Comparison of ENCODE assay signal across 1 cellular context in the genomic region with DNA sequence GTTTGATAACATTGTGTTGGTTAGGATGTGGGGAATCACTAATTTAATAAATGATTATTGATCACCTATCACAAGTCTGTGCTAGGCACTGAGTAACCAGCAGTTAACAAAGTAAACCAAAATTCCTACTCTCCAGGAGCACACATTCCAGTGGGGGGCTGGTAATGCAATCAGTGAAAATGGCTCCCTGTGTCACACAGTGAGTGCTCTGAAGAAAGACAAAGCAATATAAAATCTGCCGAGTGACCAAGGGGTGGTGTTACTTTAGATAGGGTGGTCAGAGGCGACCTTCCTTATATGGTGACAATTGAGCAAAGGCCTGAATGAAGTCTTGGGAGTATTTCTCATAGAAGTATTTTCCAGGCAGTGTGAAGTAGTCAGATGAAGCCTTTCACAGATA.
TF ChIP-seq lines count a peak whose summit lies in the region.

No MANE protein-coding gene starts in this region.

TF ChIP-seq in H1, 55 proteins besides CTCF, POLR2A, EP300 and RAD21:
- TF ChIP-seq SIN3A (conservative IDR thresholded peaks at IDR 0.05 in 1 of 2, IDR thresholded peaks at IDR 0.05 in 1 of 2; ENCODE audit: low read depth in 1 of 2, low read length in 2 of 2) (no peak), CEBPB (IDR thresholded peaks at IDR 0.05; ENCODE audit: low read depth, low read length) (peak; percentile 67; the same call in 1 of the 2 replicates), MAFK (IDR thresholded peaks at IDR 0.05; ENCODE audit: low read depth, low read length) (no peak), ASH2L (IDR thresholded peaks at IDR 0.05; ENCODE audit: low read length) (peak; percentile 75), TAF1 (IDR thresholded peaks at IDR 0.05; ENCODE audit: low read depth, low read length) (peak; percentile 50; the same call in 1 of the 2 replicates), TBP (IDR thresholded peaks at IDR 0.05; ENCODE audit: low read depth, low read length) (no peak), TEAD4 (IDR thresholded peaks at IDR 0.05; ENCODE audit: low read depth, low read length) (peak; percentile 97), NANOG (IDR thresholded peaks at IDR 0.05; ENCODE audit: insufficient read depth, low read depth, low read length, poor library complexity, severe bottlenecking) (no peak), TAF7 (optimal IDR thresholded peaks at IDR 0.05; ENCODE audit: borderline replicate concordance, low read depth, low read length) (no peak), CHD1 (IDR thresholded peaks at IDR 0.05; ENCODE audit: low read depth, low read length) (no peak), EZH2 (IDR thresholded peaks at IDR 0.05; ENCODE audit: low read depth, low read length, severe bottlenecking) (no peak), YY1 (IDR thresholded peaks at IDR 0.05; ENCODE audit: low read depth, low read length) (peak; percentile 84), CBX8 (IDR thresholded peaks at IDR 0.05; ENCODE audit: borderline replicate concordance, low read depth, low read length) (no peak), JUN (IDR thresholded peaks at IDR 0.05; ENCODE audit: low read depth, low read length) (no peak), RBBP5 (IDR thresholded peaks at IDR 0.05; ENCODE audit: borderline replicate concordance, low read depth, low read length) (peak; percentile 80; the same call in 1 of the 2 replicates), SP1 (IDR thresholded peaks at IDR 0.05; ENCODE audit: low read depth, low read length) (peak; percentile 90), SRF (IDR thresholded peaks at IDR 0.05; ENCODE audit: low read depth, low read length) (0 out of 2 replicates have a peak, but pooled peaks have one; percentile 7), BCL11A (IDR thresholded peaks at IDR 0.05; ENCODE audit: low read depth in 2 of 2, low read length in 2 of 2) (peak in 1 of 2 experiments; percentile 86), SIX5 (IDR thresholded peaks at IDR 0.05; ENCODE audit: low read depth, low read length) (no peak)
